In genomic region chr16:8849411-8850011, GRCh38 we compare ENCODE assay signal across 12 cellular contexts. TPM values are rescaled to one million over a fixed set of nuclear protein-coding genes. Genes with fewer than 3 reads are reported as not detected.
A peak's percentile ranks its signal among the peaks of the same experiment; 100 is the strongest.
DNase-seq lines count a peak whose midpoint lies in the region; ATAC-seq and TF ChIP-seq lines count a peak whose summit lies in the region.
"Had no signal": no experiment of that assay in that cellular context is flagged by ENCODE, and none has a peak within 500 bp of the region (broad histone marks: within the 10 kb centered on the region; RNA-seq: fewer than 3 reads in every experiment).

No MANE protein-coding gene starts in this region.

- H3K4me1 ChIP-seq in skeletal muscle satellite cell (ENCODE audit: control insufficient read depth, insufficient read depth, low read length) = peaks cover 30% of the 10 kb centered on the region

- peak overlapping the region in 1 of 3 donors; percentile 11 for H3K4me3 Mint-ChIP-seq in T-cell
- H3K4me3 Mint-ChIP-seq: B cell; dendritic cell treated with granulocyte-macrophage colony-stimulating factor and Interleukin-4, amounts not matched to agents 40 ng/mL and 50 ng/mL, for 4 days had no signal

- peak; percentile 50 for DNase-seq in activated CD8-positive, alpha-beta memory T cell treated with anti-CD3 and anti-CD28 coated beads, Interleukin-2, amount 50 U/mL, for 48 hours
- DNase-seq in activated CD8-positive, alpha-beta memory T cell treated with anti-CD3 and anti-CD28 coated beads, Interleukin-2, amount 50 U/mL, for 4 hours = no peak
- DNase-seq in T-cell (no peak), fibroblast of the aortic adventitia (ENCODE audit: low read depth) (peak; percentile 36), AG08395 (ENCODE audit: low spot score) (no peak)
- DNase-seq: NCI-H748 treated with DMSO at 0.1 percent for 48 hours, trophoblast cell had no signal

- ATAC-seq in T-cell (replicated peaks in 1 of 4) (no peak), GM21390 (IDR thresholded peaks at IDR 0.05; ENCODE audit: unreplicated experiment) (no peak), GM18870 (IDR thresholded peaks at IDR 0.05; ENCODE audit: unreplicated experiment) (no peak)

- H3K36me3 Mint-ChIP-seq in T-cell = peaks cover 18% of the 10 kb centered on the region

- POLR2A ChIA-PET in T-cell (lab: Charles Lee) = no interaction called here

- H3K4me3 ChIP-seq in fibroblast of the aortic adventitia (ENCODE audit: low read depth, low read length) (no peak overlapping the region), skeletal muscle satellite cell (ENCODE audit: low read length) (no peak overlapping the region)

- peaks cover 74% of the 10 kb centered on the region for H3K36me3 ChIP-seq in skeletal muscle satellite cell (ENCODE audit: insufficient read depth, low read length)

- H3K4me1 Mint-ChIP-seq in T-cell = peaks cover 17 to 30% (median 28%) of the 10 kb centered on the region in 3 donors

- no peaks in the 10 kb centered on the region for H3K27me3 ChIP-seq in skeletal muscle satellite cell (ENCODE audit: control insufficient read depth, insufficient read depth, low read length)

- H3K9me3 Mint-ChIP-seq in T-cell = no peaks in the 10 kb centered on the region
- H3K9me3 Mint-ChIP-seq: dendritic cell treated with granulocyte-macrophage colony-stimulating factor and Interleukin-4, amounts not matched to agents 40 ng/mL and 50 ng/mL, for 4 days had no signal

- H3K27ac Mint-ChIP-seq in T-cell = peak overlapping the region; percentile 16 to 83
- H3K27ac Mint-ChIP-seq: B cell had no signal

- CTCF ChIA-PET in T-cell (lab: Charles Lee) = no interaction called here

- peak overlapping the region; percentile 56 for H3K4me2 ChIP-seq in skeletal muscle satellite cell (ENCODE audit: low read length)

- no peak overlapping the region for H3K9ac ChIP-seq in skeletal muscle satellite cell (ENCODE audit: low read depth, low read length)

- H3K9me3 ChIP-seq in skeletal muscle satellite cell (replicated peaks; ENCODE audit: low read length) = no peaks in the 10 kb centered on the region

- no peaks in the 10 kb centered on the region for H3K27me3 Mint-ChIP-seq in T-cell
- H3K27me3 Mint-ChIP-seq: B cell; dendritic cell treated with granulocyte-macrophage colony-stimulating factor and Interleukin-4, amounts not matched to agents 40 ng/mL and 50 ng/mL, for 4 days had no signal

- no peak for TF ChIP-seq CTCF in fibroblast of the aortic adventitia (IDR thresholded peaks at IDR 0.05; ENCODE audit: insufficient read depth, low read length)

RNA-seq across cellular contexts. Expression of gene CARHSP1, which starts 19.3 kb away (rescaled TPM):
- total RNA-seq in T-cell (10 to 100 TPM; 32.9 to 44.3 (median 41.8) TPM), fibroblast of the aortic adventitia (ENCODE audit: low replicate concordance) (66.5 and 68.3 TPM in 2 replicates)
- 90.2 and 93.9 TPM in 2 replicates for total RNA-seq in skeletal muscle satellite cell (2012; rRNA removed)

RNA-seq across cellular contexts. Expression of gene LITAFD, which starts 32.6 kb away (rescaled TPM):
- total RNA-seq in T-cell = not detected
- not detected in 2 replicates for total RNA-seq in fibroblast of the aortic adventitia (ENCODE audit: low replicate concordance)
- total RNA-seq in skeletal muscle satellite cell (2012; rRNA removed) = not detected in 2 replicates
- total RNA-seq: B cell had no signal

RNA-seq across cellular contexts. Expression of gene PMM2, which starts 51.9 kb away (rescaled TPM):
- total RNA-seq in T-cell (10 to 100 TPM; 33.8 to 46.6 (median 43.7) TPM), fibroblast of the aortic adventitia (ENCODE audit: low replicate concordance) (34.7 and 55.8 TPM in 2 replicates)
- total RNA-seq in skeletal muscle satellite cell (2012; rRNA removed) = 43.1 and 43.5 TPM in 2 replicates

RNA-seq across cellular contexts. Expression of gene TMEM186, which starts 52.1 kb away (rescaled TPM):
- 10 to 100 TPM in 3 of 5 donors, 1 to 10 TPM in 2; 4.1 to 14.5 (median 12.7) TPM for total RNA-seq in T-cell
- total RNA-seq in fibroblast of the aortic adventitia (ENCODE audit: low replicate concordance) = 3.6 and 4.7 TPM in 2 replicates
- total RNA-seq in skeletal muscle satellite cell (2012; rRNA removed) = 4.6 TPM in 2 replicates

Comparison
In these comparisons a context has a peak if more than half of its experiments do, and no peak if none do; other contexts are left out.
1. DNase-seq: peak in activated CD8-positive, alpha-beta memory T cell treated with anti-CD3 and anti-CD28 coated beads, Interleukin-2, amount 50 U/mL, for 48 hours (single experiment) and fibroblast of the aortic adventitia (single experiment); none in activated CD8-positive, alpha-beta memory T cell treated with anti-CD3 and anti-CD28 coated beads, Interleukin-2, amount 50 U/mL, for 4 hours (single experiment), T-cell (0 of 34) and AG08395 (single experiment).